In genomic region chr11:61972112-61972795, GRCh38 we compare ENCODE assay signal across 1 cellular context.
TF ChIP-seq lines count a peak whose summit lies in the region.

No MANE protein-coding gene starts in this region.

TF ChIP-seq in H1, 55 proteins besides CTCF, POLR2A, EP300 and RAD21:
- TF ChIP-seq ASH2L (IDR thresholded peaks at IDR 0.05; ENCODE audit: low read length) (no peak), E2F6 (IDR thresholded peaks at IDR 0.05) (peak; percentile 56; the same call in 1 of the 2 replicates), KDM1A (IDR thresholded peaks at IDR 0.05; ENCODE audit: borderline replicate concordance, low read length) (no peak), POU5F1 (IDR thresholded peaks at IDR 0.05; ENCODE audit: low read depth, low read length) (no peak), RNF2 (IDR thresholded peaks at IDR 0.05; ENCODE audit: borderline replicate concordance, low read depth, low read length, missing control alignments, poor library complexity, severe bottlenecking) (no peak), BCL11A (IDR thresholded peaks at IDR 0.05; ENCODE audit: low read depth in 2 of 2, low read length in 2 of 2) (no peak), RBBP5 (IDR thresholded peaks at IDR 0.05; ENCODE audit: borderline replicate concordance, low read depth, low read length) (no peak), SUZ12 (IDR thresholded peaks at IDR 0.05; ENCODE audit: low read length) (no peak)
